Comparison of ENCODE assay signal across 8 cellular contexts in the genomic region with DNA sequence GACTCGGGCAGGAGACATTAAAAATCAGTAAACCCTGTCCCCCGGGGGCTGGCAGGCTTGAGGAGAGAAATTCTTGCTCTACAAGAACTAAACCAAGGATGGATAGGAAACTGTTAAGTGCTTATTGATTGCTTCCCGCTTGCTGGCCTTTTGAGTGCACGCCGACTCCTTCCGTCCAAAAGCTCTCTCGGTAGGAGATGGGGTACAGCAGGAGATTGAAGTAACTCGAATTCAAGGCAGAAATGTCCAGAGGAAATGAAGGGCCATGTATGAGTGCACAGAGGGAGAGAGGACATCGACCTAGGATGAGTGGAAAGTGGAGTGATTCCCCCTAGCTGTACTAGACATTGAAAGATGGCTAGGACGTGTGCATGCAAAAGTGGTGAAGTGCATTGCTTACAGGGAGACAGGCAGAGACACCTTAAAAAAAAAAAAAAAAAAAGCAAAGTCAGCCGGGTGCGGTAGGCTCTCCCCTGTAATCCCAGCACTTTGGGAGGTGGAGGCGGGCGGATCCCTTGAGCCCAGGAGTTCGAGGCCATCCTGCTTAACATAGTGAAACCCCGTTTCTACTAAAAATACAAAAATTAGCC. TPM values are rescaled to one million over a fixed set of nuclear protein-coding genes. Genes with fewer than 3 reads are reported as not detected.
DNase-seq lines count a peak whose midpoint lies in the region; ATAC-seq and TF ChIP-seq lines count a peak whose summit lies in the region.

No MANE protein-coding gene starts in this region.

- peak; percentile 4 for ATAC-seq in Right ventricle myocardium inferior
- ATAC-seq in GM19035 (IDR thresholded peaks at IDR 0.05; ENCODE audit: unreplicated experiment): no peak

- H3K9me3 ChIP-seq in SK-N-MC (ENCODE audit: low read depth, low read length): no peaks in the 10 kb centered on the region
- H3K9me3 ChIP-seq in endodermal cell (ENCODE audit: control insufficient read depth, low read length): no peaks in the 10 kb centered on the region
- H3K9me3 ChIP-seq in mucosa of stomach (ENCODE audit: control insufficient read depth, low read length): no peaks in the 10 kb centered on the region

- no peaks in the 10 kb centered on the region for H3K36me3 ChIP-seq in SK-N-MC (ENCODE audit: insufficient read depth, low read length)
- no peaks in the 10 kb centered on the region for H3K36me3 ChIP-seq in endodermal cell (ENCODE audit: control insufficient read depth, insufficient read depth, low read length)
- H3K36me3 ChIP-seq in mucosa of stomach (ENCODE audit: control insufficient read depth, insufficient read depth, low read length): no peaks in the 10 kb centered on the region

- DNase-seq in Right ventricle myocardium inferior (ENCODE audit: missing footprints) (no peak), cardiac septum (ENCODE audit: low spot score) (no peak), SK-N-MC (ENCODE audit: low read depth, low spot score) (no peak), endodermal cell (no peak), RPMI8226 (no peak)
- no peak for DNase-seq in stimulated activated CD4-positive, alpha-beta T cell treated with anti-CD3 and anti-CD28 coated beads, Interleukin-2, amount 100 ng/mL, for 24 hours

- H3K4me1 ChIP-seq in endodermal cell (ENCODE audit: control insufficient read depth, insufficient read depth, low read length) (peaks cover 6% of the 10 kb centered on the region), mucosa of stomach (ENCODE audit: control insufficient read depth, insufficient read depth, low read length) (peaks cover 5% of the 10 kb centered on the region)

- peak overlapping the region; percentile 70 for H3K4me3 Mint-ChIP-seq in endodermal cell

- H3K27ac ChIP-seq in SK-N-MC: no peak overlapping the region
- H3K27ac ChIP-seq in endodermal cell (ENCODE audit: low read depth, low read length): no peak overlapping the region

- no peaks in the 10 kb centered on the region for H3K9me3 Mint-ChIP-seq in endodermal cell

- intact Hi-C loops in Right ventricle myocardium inferior (cut with DNase I): no loop called here
- intact Hi-C loops in cardiac septum (cut with DNase I): no loop called here

- peaks cover 20% of the 10 kb centered on the region for H3K4me1 Mint-ChIP-seq in endodermal cell

- peak overlapping the region; percentile 87 for H3K9ac ChIP-seq in SK-N-MC (ENCODE audit: insufficient read length)
- H3K9ac ChIP-seq in endodermal cell (ENCODE audit: extremely low read depth, low read length, poor library complexity, severe bottlenecking): peak overlapping the region; percentile 59
- peak overlapping the region; percentile 60 for H3K9ac ChIP-seq in mucosa of stomach (ENCODE audit: low read length)

- 6 to 19% methylated on average over 9 to 16 of the region's 16 CpGs for WGBS in endodermal cell (ENCODE audit: insufficient coverage in 1 of 2, insufficient read length in 1 of 2), 2 experiments

- no peaks in the 10 kb centered on the region for H3K36me3 Mint-ChIP-seq in endodermal cell (ENCODE audit: low read depth)

- no peaks in the 10 kb centered on the region for H3K27me3 Mint-ChIP-seq in endodermal cell (ENCODE audit: insufficient read depth)

- peak overlapping the region; percentile 98 for H3K4me3 ChIP-seq in SK-N-MC
- H3K4me3 ChIP-seq in endodermal cell (ENCODE audit: low read length): peak overlapping the region; percentile 92
- peak overlapping the region; percentile 31 for H3K4me3 ChIP-seq in mucosa of stomach (ENCODE audit: low read length)

- no peaks in the 10 kb centered on the region for H3K27me3 ChIP-seq in endodermal cell (ENCODE audit: control insufficient read depth, insufficient read depth, low read length, poor library complexity, severe bottlenecking)
- H3K27me3 ChIP-seq in mucosa of stomach (ENCODE audit: control insufficient read depth, insufficient read depth, low read length): peaks cover 22% of the 10 kb centered on the region

- no peak for TF ChIP-seq CTCF in endodermal cell (conservative IDR thresholded peaks at IDR 0.05)

- peak overlapping the region; percentile 50 for H3K27ac Mint-ChIP-seq in endodermal cell

RNA-seq across cellular contexts. Expression of gene RECK, which starts 1.0 kb away (rescaled TPM):
- 5.5 TPM for total RNA-seq in Right ventricle myocardium inferior
- 5.8 TPM for total RNA-seq in cardiac septum
- total RNA-seq in endodermal cell: 10 to 100 TPM; 11.5 to 16.1 TPM
- polyA plus RNA-seq in endodermal cell (2013, experiment 1 of 2): 11.4 TPM
- polyA plus RNA-seq in endodermal cell (2013, experiment 2 of 2): 12.3 TPM

Comparison
In these comparisons a context has a peak if more than half of its experiments do, and no peak if none do; other contexts are left out.
1. H3K4me3 ChIP-seq: peak in every context shown above with its lines; median percentile 98 in SK-N-MC; 92 in endodermal cell; 31 in mucosa of stomach.